11 cellular contexts compared by ENCODE assay signal in genomic region chr7:102514881-102515721, GRCh38. TPM values are rescaled to one million over a fixed set of nuclear protein-coding genes. Genes with fewer than 3 reads are reported as not detected.
DNase-seq lines count a peak whose midpoint lies in the region; ATAC-seq, FAIRE-seq and TF ChIP-seq lines count a peak whose summit lies in the region.
"Not testable (repeated sequence)": the region's sequence is repeated elsewhere in the genome, so short reads cannot be mapped to it uniquely, and the experiment has no call there.
"Had no signal": no experiment of that assay in that cellular context is flagged by ENCODE, and none has a peak within 500 bp of the region (broad histone marks: within the 10 kb centered on the region; RNA-seq: fewer than 3 reads in every experiment).

No MANE protein-coding gene starts in this region.

- POLR2A ChIA-PET in Panc1 (lab: Charles Lee): not testable (repeated sequence)

- not testable (repeated sequence) for TF ChIP-seq CTCF in Panc1 (IDR thresholded peaks at IDR 0.05); kidney (IDR thresholded peaks at IDR 0.05; ENCODE audit: borderline replicate concordance, extremely low read depth, insufficient read depth)

- H3K27ac ChIP-seq in Panc1 (ENCODE audit: low read length); kidney (ENCODE audit: low read depth in 2 of 2, low read length in 2 of 2): not testable (repeated sequence)

- not testable (repeated sequence) for H3K9ac ChIP-seq in kidney (ENCODE audit: low read length in 2 of 2)

- intact Hi-C loops in Panc1 (cut with micrococcal nuclease; ENCODE audit: unreplicated experiment); kidney (cut with DNase I): not testable (repeated sequence)

- H3K9me3 ChIP-seq in Panc1 (ENCODE audit: control insufficient read depth, insufficient read depth, low read depth, low read length); kidney (ENCODE audit: control insufficient read depth in 1 of 2, low read length in 2 of 2): not testable (repeated sequence)

- FAIRE-seq in kidney (lab: Jason Lieb, UNC): not testable (repeated sequence)

- not testable (repeated sequence) for H3K27me3 ChIP-seq in Panc1 (ENCODE audit: control insufficient read depth, insufficient read depth, low read length)

- not testable (repeated sequence) for H3K4me1 ChIP-seq in Panc1 (ENCODE audit: control insufficient read depth, insufficient read depth, low read length); kidney (ENCODE audit: control insufficient read depth in 1 of 2, insufficient read depth in 1 of 2, low read depth in 1 of 2, low read length in 2 of 2)

- not testable (repeated sequence) for H3K36me3 ChIP-seq in Panc1 (ENCODE audit: control insufficient read depth, insufficient read depth, low read length); kidney (ENCODE audit: control insufficient read depth in 1 of 2, insufficient read depth in 2 of 2, low read length in 2 of 2)

- not testable (repeated sequence) for H3K4me3 ChIP-seq in Panc1 (ENCODE audit: low read depth in 2 of 2, low read length in 2 of 2); kidney (ENCODE audit: low read length in 2 of 2)

- not testable (repeated sequence) for BruUV-seq in Panc1 (replicated peaks; lab: Mats Ljungman, UMichigan)

- DNase-seq in Panc1 (ENCODE audit: low read depth, low spot score): not testable (repeated sequence)
- DNase-seq in kidney: peak; percentile 9

- peak; percentile 80 for ATAC-seq in GM18867 (IDR thresholded peaks at IDR 0.05; ENCODE audit: unreplicated experiment)
- ATAC-seq in GM19455 (IDR thresholded peaks at IDR 0.05; ENCODE audit: unreplicated experiment): peak; percentile 73
- peak; percentile 60 for ATAC-seq in GM21786 (IDR thresholded peaks at IDR 0.05; ENCODE audit: unreplicated experiment)
- peak; percentile 57 for ATAC-seq in HG02973 (IDR thresholded peaks at IDR 0.05; ENCODE audit: unreplicated experiment)
- ATAC-seq in HG03354 (IDR thresholded peaks at IDR 0.05; ENCODE audit: poor library complexity, severe bottlenecking, unreplicated experiment): peak; percentile 66
- peak; percentile 37 for ATAC-seq in Panc1

- in situ Hi-C loops in Panc1 (cut with HindIII; ENCODE audit: low pct_unique_long_range_greater_than_20kb, low sequenced_read_pairs): not testable (repeated sequence)

- CTCF ChIA-PET in Panc1 (lab: Charles Lee): not testable (repeated sequence)

RNA-seq across cellular contexts. Expression of gene RASA4B, which starts 2.5 kb away (rescaled TPM):
- total RNA-seq in Panc1 (2021; ENCODE audit: unreplicated experiment): 1.2 TPM
- polyA plus RNA-seq in Panc1 (2012; ENCODE audit: insufficient read length): 4.2 TPM
- 22.5 TPM for total RNA-seq in kidney
- 24.0 TPM for polyA plus RNA-seq in kidney (ENCODE audit: insufficient read depth, low read depth, low replicate concordance)

RNA-seq across cellular contexts. Expression of gene UPK3BL2, which starts 28.4 kb away (rescaled TPM):
- 14.4 TPM for total RNA-seq in Panc1 (2021; ENCODE audit: unreplicated experiment)
- polyA plus RNA-seq in Panc1 (2012; ENCODE audit: insufficient read length): 11.1 TPM
- 21.6 TPM for total RNA-seq in kidney
- 6.8 TPM for polyA plus RNA-seq in kidney (ENCODE audit: insufficient read depth, low read depth, low replicate concordance)
- total RNA-seq: smooth muscle cell had no signal

RNA-seq across cellular contexts. Expression of gene SPDYE2, which starts 35.9 kb away (rescaled TPM):
- total RNA-seq in Panc1 (2021; ENCODE audit: unreplicated experiment) (not detected), kidney (0.50 TPM)
- 1.6 TPM for polyA plus RNA-seq in Panc1 (2012; ENCODE audit: insufficient read length)
- polyA plus RNA-seq in kidney (ENCODE audit: insufficient read depth, low read depth, low replicate concordance): not detected
- total RNA-seq: H7, LHCN-M2, progenitor cell of endocrine pancreas, smooth muscle cell had no signal

RNA-seq across cellular contexts. Expression of gene POLR2J, which starts 36.4 kb away (rescaled TPM):
- total RNA-seq in Panc1 (2021; ENCODE audit: unreplicated experiment): 69.4 TPM
- polyA plus RNA-seq in Panc1 (2012; ENCODE audit: insufficient read length): 81.8 TPM
- total RNA-seq in kidney: 42.0 TPM
- polyA plus RNA-seq in kidney (ENCODE audit: insufficient read depth, low read depth, low replicate concordance): 117 TPM

RNA-seq across cellular contexts. Expression of gene LRWD1, which starts 50.3 kb away (rescaled TPM):
- total RNA-seq in Panc1 (2021; ENCODE audit: unreplicated experiment): 55.8 TPM
- 96.8 TPM for polyA plus RNA-seq in Panc1 (2012; ENCODE audit: insufficient read length)
- total RNA-seq in kidney: 14.1 TPM
- polyA plus RNA-seq in kidney (ENCODE audit: insufficient read depth, low read depth, low replicate concordance): 14.0 TPM

Comparison
In these comparisons a context has a peak if more than half of its experiments do, and no peak if none do; other contexts are left out.
1. RNA of gene RASA4B, which starts 2.5 kb away (total RNA-seq): 22.5 TPM in kidney (single experiment); 1.2 TPM in Panc1 (single experiment); every median in the first group is over 10 times any median in the second.
2. Peak in every context shown above with its lines, with median percentiles within 50 percentile points of each other: ATAC-seq.